Comparison of ENCODE assay signal across 28 cellular contexts in the genomic region with DNA sequence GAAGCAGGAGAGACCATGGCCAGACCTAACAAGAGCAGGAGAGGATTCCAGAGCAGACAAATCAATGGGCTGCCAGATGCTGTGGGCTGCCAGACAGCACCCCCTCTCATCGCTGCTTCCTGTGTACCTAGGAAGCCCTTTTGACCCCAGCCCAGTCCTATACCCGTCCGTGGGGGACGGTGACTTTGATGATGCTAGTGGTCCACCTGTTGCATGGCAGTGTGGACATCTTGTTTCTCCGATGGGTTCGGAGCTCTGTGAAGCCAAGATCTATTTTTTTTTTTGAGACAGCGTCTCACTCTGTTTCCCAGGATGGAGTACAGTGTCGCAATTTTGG.
"Had no signal": no experiment of that assay in that cellular context is flagged by ENCODE, and none has a peak within 500 bp of the region (broad histone marks: within the 10 kb centered on the region; RNA-seq: fewer than 3 reads in every experiment).

No MANE protein-coding gene starts in this region.

- H3K27ac ChIP-seq: brain microvascular endothelial cell, epithelial cell of prostate, esophagus squamous epithelium, left lung, lower lobe of right lung, ovary, prostate gland, tibial nerve, WERI-Rb-1 had no signal

- H3K36me3 ChIP-seq: brain microvascular endothelial cell, esophagus squamous epithelium, left lung, lower lobe of right lung, ovary, prostate gland, tibial nerve, WERI-Rb-1 had no signal

- H3K27me3 ChIP-seq: brain microvascular endothelial cell, esophagus squamous epithelium, left lung, ovary, tibial nerve had no signal

- H3K27me3 Mint-ChIP-seq: activated CD4-positive, alpha-beta memory T cell treated with anti-CD3 and anti-CD28 coated beads, Interleukin-2, amount 10 ng/mL, durations not matched to agents 7 days and 5 days; activated CD4-positive, alpha-beta T cell treated with anti-CD3 and anti-CD28 coated beads, Interleukin-2, amount 10 ng/mL, durations not matched to agents 7 days and 5 days; naive thymus-derived CD8-positive, alpha-beta T cell; T-helper 17 cell had no signal

- ATAC-seq: left lung; lower lobe of right lung; naive thymus-derived CD8-positive, alpha-beta T cell; T-helper 17 cell had no signal

- DNase-seq: activated CD4-positive, alpha-beta memory T cell treated with anti-CD3 and anti-CD28 coated beads, Interleukin-2, amount 10 ng/mL, durations not matched to agents 7 days and 5 days; activated CD4-positive, alpha-beta T cell treated with anti-CD3 and anti-CD28 coated beads for 1 hour; activated CD4-positive, alpha-beta T cell treated with anti-CD3 and anti-CD28 coated beads, Interleukin-2, amount 10 ng/mL, durations not matched to agents 7 days and 5 days; activated effector memory CD4-positive, alpha-beta T cell treated with Interleukin-2 at 50 U/mL for 16 hours; activated naive CD4-positive, alpha-beta T cell treated with Interleukin-2 at 50 U/mL for 16 hours; activated naive CD8-positive, alpha-beta T cell treated with anti-CD3 and anti-CD28 coated beads, Interleukin-2, amount 10 ng/mL, durations not matched to agents 7 days and 5 days; brain microvascular endothelial cell; central memory CD4-positive, alpha-beta T cell; effector CD4-positive, alpha-beta T cell; esophagus squamous epithelium; lower lobe of right lung; mesenchymal stem cell; naive thymus-derived CD8-positive, alpha-beta T cell; ovary; retina; stimulated activated CD4-positive, alpha-beta T cell treated with anti-CD3 and anti-CD28 coated beads, Interleukin-1b, Interleukin-23, amount 100 ng/mL, for 48 hours; stimulated activated CD4-positive, alpha-beta T cell treated with anti-CD3 and anti-CD28 coated beads, Interleukin-4, amount 100 ng/mL, for 4 hours; stimulated activated CD8-positive, alpha-beta memory T cell treated with anti-CD3 and anti-CD28 coated beads, Interleukin-4, amount 100 ng/mL, for 48 hours; stimulated activated naive CD4-positive, alpha-beta T cell treated with Interleukin-2 at 50 U/mL for 16 hours; T-helper 17 cell; T1000; WERI-Rb-1 had no signal

- H3K9me3 Mint-ChIP-seq: activated CD4-positive, alpha-beta memory T cell treated with anti-CD3 and anti-CD28 coated beads, Interleukin-2, amount 10 ng/mL, durations not matched to agents 7 days and 5 days; activated CD4-positive, alpha-beta T cell treated with anti-CD3 and anti-CD28 coated beads, Interleukin-2, amount 10 ng/mL, durations not matched to agents 7 days and 5 days; activated naive CD8-positive, alpha-beta T cell treated with anti-CD3 and anti-CD28 coated beads, Interleukin-2, amount 10 ng/mL, durations not matched to agents 7 days and 5 days; dendritic cell treated with granulocyte-macrophage colony-stimulating factor and Interleukin-4, amounts not matched to agents 40 ng/mL and 50 ng/mL, for 4 days; naive thymus-derived CD8-positive, alpha-beta T cell had no signal

- H3K4me3 ChIP-seq: esophagus squamous epithelium, left lung, lower lobe of right lung, ovary, prostate gland, smooth muscle cell, tibial nerve had no signal

- H3K4me1 Mint-ChIP-seq: activated CD4-positive, alpha-beta memory T cell treated with anti-CD3 and anti-CD28 coated beads, Interleukin-2, amount 10 ng/mL, durations not matched to agents 7 days and 5 days; activated CD4-positive, alpha-beta T cell treated with anti-CD3 and anti-CD28 coated beads, Interleukin-2, amount 10 ng/mL, durations not matched to agents 7 days and 5 days; activated naive CD8-positive, alpha-beta T cell treated with anti-CD3 and anti-CD28 coated beads, Interleukin-2, amount 10 ng/mL, durations not matched to agents 7 days and 5 days; naive thymus-derived CD8-positive, alpha-beta T cell had no signal

- H3K36me3 Mint-ChIP-seq: activated naive CD8-positive, alpha-beta T cell treated with anti-CD3 and anti-CD28 coated beads, Interleukin-2, amount 10 ng/mL, durations not matched to agents 7 days and 5 days; naive thymus-derived CD8-positive, alpha-beta T cell had no signal

- H3K27ac Mint-ChIP-seq: activated CD4-positive, alpha-beta memory T cell treated with anti-CD3 and anti-CD28 coated beads, Interleukin-2, amount 10 ng/mL, durations not matched to agents 7 days and 5 days; activated CD4-positive, alpha-beta T cell treated with anti-CD3 and anti-CD28 coated beads, Interleukin-2, amount 10 ng/mL, durations not matched to agents 7 days and 5 days; activated naive CD8-positive, alpha-beta T cell treated with anti-CD3 and anti-CD28 coated beads, Interleukin-2, amount 10 ng/mL, durations not matched to agents 7 days and 5 days; dendritic cell treated with granulocyte-macrophage colony-stimulating factor and Interleukin-4, amounts not matched to agents 40 ng/mL and 50 ng/mL, for 4 days; T-helper 17 cell had no signal

- H3K9me3 ChIP-seq: esophagus squamous epithelium, left lung, lower lobe of right lung, ovary, prostate gland, tibial nerve had no signal

- H3K4me1 ChIP-seq: left lung, lower lobe of right lung, tibial nerve had no signal

- H3K4me3 Mint-ChIP-seq: activated CD4-positive, alpha-beta memory T cell treated with anti-CD3 and anti-CD28 coated beads, Interleukin-2, amount 10 ng/mL, durations not matched to agents 7 days and 5 days; activated CD4-positive, alpha-beta T cell treated with anti-CD3 and anti-CD28 coated beads, Interleukin-2, amount 10 ng/mL, durations not matched to agents 7 days and 5 days; activated naive CD8-positive, alpha-beta T cell treated with anti-CD3 and anti-CD28 coated beads, Interleukin-2, amount 10 ng/mL, durations not matched to agents 7 days and 5 days; dendritic cell treated with granulocyte-macrophage colony-stimulating factor and Interleukin-4, amounts not matched to agents 40 ng/mL and 50 ng/mL, for 4 days; naive thymus-derived CD8-positive, alpha-beta T cell; T-helper 17 cell had no signal
